ENCODE assay signal across 9 cellular contexts in genomic region chr16:59754854-59755253, GRCh38.
"Had no signal": no experiment of that assay in that cellular context is flagged by ENCODE, and none has a peak within 500 bp of the region (broad histone marks: within the 10 kb centered on the region; RNA-seq: fewer than 3 reads in every experiment).

No MANE protein-coding gene starts in this region.

- H3K4me3 Mint-ChIP-seq: H9 had no signal

- FAIRE-seq: H54, K562 had no signal

- H3K9me3 Mint-ChIP-seq: H9 had no signal

- H2AFZ ChIP-seq: GM23248 had no signal

- H3K27ac Mint-ChIP-seq: H9 had no signal

- ATAC-seq: K562 had no signal

- H3K27ac ChIP-seq: GM23248, HL-60 had no signal

- H3K4me3 ChIP-seq: GM23248, K562 had no signal

- DNase-seq: GM23248, GOT3, H9, HCEC 1CT, IMR-90, KG1 had no signal

- H3K9ac ChIP-seq: GM23248 had no signal
